11 cellular contexts compared by ENCODE assay signal in genomic region chr9:109109962-109110325, GRCh38. TPM values are rescaled to one million over a fixed set of nuclear protein-coding genes. Genes with fewer than 3 reads are reported as not detected.
DNase-seq lines count a peak whose midpoint lies in the region; ATAC-seq and TF ChIP-seq lines count a peak whose summit lies in the region.
"Had no signal": no experiment of that assay in that cellular context is flagged by ENCODE, and none has a peak within 500 bp of the region (broad histone marks: within the 10 kb centered on the region; RNA-seq: fewer than 3 reads in every experiment).

No MANE protein-coding gene starts in this region.

- H3K9me3 ChIP-seq in SJCRH30 (replicated peaks), result no peaks in the 10 kb centered on the region
- H3K9me3 ChIP-seq in esophagus muscularis mucosa, result no peaks in the 10 kb centered on the region
- H3K9me3 ChIP-seq in psoas muscle, result no peaks in the 10 kb centered on the region

- no peaks in the 10 kb centered on the region for H3K27me3 ChIP-seq in SJCRH30
- no peaks in the 10 kb centered on the region for H3K27me3 ChIP-seq in esophagus muscularis mucosa
- H3K27me3 ChIP-seq in psoas muscle (ENCODE audit: insufficient read depth in 3 of 3, low read length in 2 of 3), result no peaks in the 10 kb centered on the region

- H3K27ac Mint-ChIP-seq in Calu3 (ENCODE audit: unreplicated experiment), result peak overlapping the region; percentile 73

- H3K27ac ChIP-seq in SJCRH30 (peak overlapping the region; percentile 12), esophagus muscularis mucosa (replicated peaks in 1 of 4) (peak overlapping the region; percentile 87 to 98 (median 94)), psoas muscle (peak overlapping the region; percentile 64)

- intact Hi-C loops in Calu3 (cut with micrococcal nuclease; ENCODE audit: unreplicated experiment), result loop anchor here (2.0 to 10.0 kb wide), 2 partner anchors 45 to 73 kb away; no protein-coding TSS in a partner anchor
- intact Hi-C loops in esophagus muscularis mucosa (cut with DNase I), result no loop called here
- intact Hi-C loops in psoas muscle (cut with DNase I), result no loop called here

- no TSS peak for BruUV-seq in Calu3 (replicated peaks; lab: Mats Ljungman, UMichigan)

- DNase-seq in Calu3 (no peak), SJCRH30 (peak in 1 of 2 experiments; percentile 27), esophagus muscularis mucosa (ENCODE audit: extremely low spot score) (no peak), psoas muscle (no peak), glomerular visceral epithelial cell (ENCODE audit: extremely low spot score) (no peak)
- no peak for DNase-seq in activated CD4-positive, CD25-positive, alpha-beta regulatory T cell (lab: John Stamatoyannopoulos, UW)
- DNase-seq: NCI-H187 treated with DMSO at 0.1 percent for 48 hours; stimulated activated CD4-positive, alpha-beta T cell treated with anti-CD3 and anti-CD28 coated beads, Interleukin-2, amount 100 ng/mL, for 24 hours had no signal

- no peaks in the 10 kb centered on the region for H3K27me3 Mint-ChIP-seq in Calu3 (ENCODE audit: unreplicated experiment)

- H3K36me3 ChIP-seq in SJCRH30, result peaks cover 13% of the 10 kb centered on the region
- H3K36me3 ChIP-seq in esophagus muscularis mucosa, result peaks cover 0 to 10% (median 8%) of the 10 kb centered on the region in 4 donors
- peaks cover 0 to 10% of the 10 kb centered on the region in 2 donors for H3K36me3 ChIP-seq in psoas muscle (ENCODE audit: insufficient read depth in 1 of 2, low read depth in 1 of 2)

- CTCF ChIA-PET in Calu3 (lab: Charles Lee), result interaction anchor here (2.5 kb wide), 1 partner anchor 10 kb away, joined by 8 read pairs; the partner anchor contains the start of gene TMEM245

- no peaks in the 10 kb centered on the region for H3K9me3 Mint-ChIP-seq in Calu3 (ENCODE audit: low read depth, unreplicated experiment)

- peaks cover 42% of the 10 kb centered on the region for H3K4me1 ChIP-seq in SJCRH30
- H3K4me1 ChIP-seq in esophagus muscularis mucosa, result peaks cover 71 to 95% (median 90%) of the 10 kb centered on the region in 4 donors
- peaks cover 71% of the 10 kb centered on the region for H3K4me1 ChIP-seq in psoas muscle

- TF ChIP-seq EP300 in esophagus muscularis mucosa (IDR thresholded peaks at IDR 0.05), result no peak

- peak overlapping the region; percentile 36 for H3K4me3 Mint-ChIP-seq in Calu3 (ENCODE audit: low read depth, unreplicated experiment)

- H3K4me3 ChIP-seq in SJCRH30 (no peak overlapping the region), esophagus muscularis mucosa (peak overlapping the region in 3 of 4 donors; percentile 21 to 32 (median 22)), psoas muscle (no peak overlapping the region)

- no peak for TF ChIP-seq POLR2A in esophagus muscularis mucosa (IDR thresholded peaks at IDR 0.05; ENCODE audit: low read depth)

- TF ChIP-seq CTCF in Calu3 (IDR thresholded peaks at IDR 0.05; ENCODE audit: unreplicated experiment) (no peak), esophagus muscularis mucosa (IDR thresholded peaks at IDR 0.05) (no peak), psoas muscle (IDR thresholded peaks at IDR 0.05) (no peak)

- no peak for ATAC-seq in psoas muscle
- ATAC-seq in GM21723 (IDR thresholded peaks at IDR 0.05; ENCODE audit: unreplicated experiment), result no peak
- ATAC-seq in GM21447 (IDR thresholded peaks at IDR 0.05; ENCODE audit: unreplicated experiment), result no peak

- H3K36me3 Mint-ChIP-seq in Calu3 (ENCODE audit: insufficient read depth, unreplicated experiment), result peaks cover 9% of the 10 kb centered on the region

- H3K4me1 Mint-ChIP-seq in Calu3 (ENCODE audit: low read depth, unreplicated experiment), result peaks cover 36% of the 10 kb centered on the region

RNA-seq across cellular contexts. Expression of gene TMEM245, which starts 9.8 kb away (rescaled TPM):
- total RNA-seq in Calu3 (2022), result 52.2 and 54.0 TPM in 2 replicates
- total RNA-seq in SJCRH30 (2014; rRNA removed; shearing (Covaris generic)), result 49.7 and 50.7 TPM in 2 replicates
- 100 to 1,000 TPM; 109 to 192 (median 137) TPM for total RNA-seq in esophagus muscularis mucosa
- total RNA-seq in psoas muscle, result 10 to 100 TPM; 32.4 to 77.8 (median 44.3) TPM
- polyA plus RNA-seq in psoas muscle, result 10 to 100 TPM in 2 of 3 donors, 1 to 10 TPM in 1; 6.0 to 58.0 (median 16.8) TPM

RNA-seq across cellular contexts. Expression of gene FRRS1L, which starts 57.1 kb away (rescaled TPM):
- not detected in 2 replicates for total RNA-seq in Calu3 (2022)
- total RNA-seq in SJCRH30 (2014; rRNA removed; shearing (Covaris generic)), result 0.02 TPM in 1 of 2 replicates, not detected in the other
- 1 to 10 TPM; 2.5 to 7.6 (median 5.3) TPM for total RNA-seq in esophagus muscularis mucosa
- under 1 TPM in 1 of 4 donors, not detected in 3; 0.04 TPM for total RNA-seq in psoas muscle
- polyA plus RNA-seq in psoas muscle, result under 1 TPM in 2 of 3 donors, not detected in 1; under 0.01 to 0.01 TPM
- total RNA-seq: T-helper 2 cell treated with Interferon-gamma antibody and Interleukin-4, amounts not matched to agents 100 ng/mL and 5 ng/mL, for 36 hours had no signal

Comparison
In these comparisons a context has a peak if more than half of its experiments do, and no peak if none do; other contexts are left out.
1. H3K27ac ChIP-seq: peak in every context shown above with its lines; median percentile 94 in esophagus muscularis mucosa; 64 in psoas muscle; 12 in SJCRH30.
2. H3K4me3 ChIP-seq: peak in esophagus muscularis mucosa (3 of 4); none in SJCRH30 (single experiment) and psoas muscle (single experiment).